29 cellular contexts compared by ENCODE assay signal in genomic region chr2:100241236-100241635, GRCh38.
"Had no signal": no experiment of that assay in that cellular context is flagged by ENCODE, and none has a peak within 500 bp of the region (broad histone marks: within the 10 kb centered on the region; RNA-seq: fewer than 3 reads in every experiment).

No MANE protein-coding gene starts in this region.

- H3K27ac Mint-ChIP-seq: activated CD8-positive, alpha-beta memory T cell treated with anti-CD3 and anti-CD28 coated beads, Interleukin-2, amount 10 ng/mL, durations not matched to agents 7 days and 5 days; activated CD8-positive, alpha-beta T cell treated with anti-CD3 and anti-CD28 coated beads for 36 hours; activated naive CD4-positive, alpha-beta T cell treated with anti-CD3 and anti-CD28 coated beads, Interleukin-2, amount 10 ng/mL, durations not matched to agents 7 days and 5 days; activated naive CD4-positive, alpha-beta T cell treated with anti-CD3 and anti-CD28 coated beads, Interleukin-2, amount 50 U/mL, for 72 hours; activated naive CD8-positive, alpha-beta T cell treated with anti-CD3 and anti-CD28 coated beads, Interleukin-2, amount 10 ng/mL, durations not matched to agents 7 days and 5 days; activated T-cell treated with anti-CD3 and anti-CD28 coated beads, Interleukin-2, amount 50 U/mL, for 24 hours; activated T-cell treated with anti-CD3 and anti-CD28 coated beads, Interleukin-2, amount 50 U/mL, for 72 hours; brain; WTC11 had no signal

- H3K27me3 ChIP-seq: ascending aorta, breast epithelium, heart left ventricle had no signal

- H3K4me3 Mint-ChIP-seq: activated CD8-positive, alpha-beta memory T cell treated with anti-CD3 and anti-CD28 coated beads, Interleukin-2, amount 10 ng/mL, durations not matched to agents 7 days and 5 days; activated CD8-positive, alpha-beta T cell treated with anti-CD3 and anti-CD28 coated beads for 36 hours; activated naive CD4-positive, alpha-beta T cell treated with anti-CD3 and anti-CD28 coated beads, Interleukin-2, amount 10 ng/mL, durations not matched to agents 7 days and 5 days; activated naive CD8-positive, alpha-beta T cell treated with anti-CD3 and anti-CD28 coated beads, Interleukin-2, amount 10 ng/mL, durations not matched to agents 7 days and 5 days; activated T-cell treated with anti-CD3 and anti-CD28 coated beads, Interleukin-2, amount 50 U/mL, for 24 hours; activated T-cell treated with anti-CD3 and anti-CD28 coated beads, Interleukin-2, amount 50 U/mL, for 72 hours; brain; central memory CD8-positive, alpha-beta T cell; WTC11 had no signal

- H3K27me3 Mint-ChIP-seq: activated CD8-positive, alpha-beta memory T cell treated with anti-CD3 and anti-CD28 coated beads, Interleukin-2, amount 10 ng/mL, durations not matched to agents 7 days and 5 days; activated naive CD8-positive, alpha-beta T cell treated with anti-CD3 and anti-CD28 coated beads, Interleukin-2, amount 10 ng/mL, durations not matched to agents 7 days and 5 days had no signal

- H3K9me3 ChIP-seq: ascending aorta, breast epithelium, heart left ventricle had no signal

- H3K27ac ChIP-seq: ascending aorta, breast epithelium, cardiac muscle cell, epithelial cell of prostate, heart left ventricle, VCaP had no signal

- H3K4me1 ChIP-seq: ascending aorta, breast epithelium had no signal

- H3K36me3 ChIP-seq: ascending aorta, breast epithelium, cardiac muscle cell, heart left ventricle had no signal

- H3K9me3 Mint-ChIP-seq: activated CD8-positive, alpha-beta T cell treated with anti-CD3 and anti-CD28 coated beads for 36 hours; activated naive CD4-positive, alpha-beta T cell treated with anti-CD3 and anti-CD28 coated beads, Interleukin-2, amount 10 ng/mL, durations not matched to agents 7 days and 5 days; activated naive CD4-positive, alpha-beta T cell treated with anti-CD3 and anti-CD28 coated beads, Interleukin-2, amount 50 U/mL, for 72 hours; activated naive CD8-positive, alpha-beta T cell treated with anti-CD3 and anti-CD28 coated beads, Interleukin-2, amount 10 ng/mL, durations not matched to agents 7 days and 5 days; activated T-cell treated with anti-CD3 and anti-CD28 coated beads, Interleukin-2, amount 50 U/mL, for 24 hours; activated T-cell treated with anti-CD3 and anti-CD28 coated beads, Interleukin-2, amount 50 U/mL, for 72 hours; central memory CD8-positive, alpha-beta T cell; WTC11 had no signal

- H3K36me3 Mint-ChIP-seq: activated CD8-positive, alpha-beta memory T cell treated with anti-CD3 and anti-CD28 coated beads, Interleukin-2, amount 10 ng/mL, durations not matched to agents 7 days and 5 days; activated naive CD4-positive, alpha-beta T cell treated with anti-CD3 and anti-CD28 coated beads, Interleukin-2, amount 10 ng/mL, durations not matched to agents 7 days and 5 days; activated naive CD4-positive, alpha-beta T cell treated with anti-CD3 and anti-CD28 coated beads, Interleukin-2, amount 50 U/mL, for 72 hours; activated naive CD8-positive, alpha-beta T cell treated with anti-CD3 and anti-CD28 coated beads, Interleukin-2, amount 10 ng/mL, durations not matched to agents 7 days and 5 days; brain; WTC11 had no signal

- H3K4me1 Mint-ChIP-seq: activated CD8-positive, alpha-beta memory T cell treated with anti-CD3 and anti-CD28 coated beads, Interleukin-2, amount 10 ng/mL, durations not matched to agents 7 days and 5 days; activated naive CD4-positive, alpha-beta T cell treated with anti-CD3 and anti-CD28 coated beads, Interleukin-2, amount 10 ng/mL, durations not matched to agents 7 days and 5 days; activated naive CD8-positive, alpha-beta T cell treated with anti-CD3 and anti-CD28 coated beads, Interleukin-2, amount 10 ng/mL, durations not matched to agents 7 days and 5 days; central memory CD8-positive, alpha-beta T cell had no signal

- ATAC-seq: activated CD8-positive, alpha-beta memory T cell treated with anti-CD3 and anti-CD28 coated beads, Interleukin-2, amount 10 ng/mL, durations not matched to agents 7 days and 5 days; activated CD8-positive, alpha-beta T cell treated with anti-CD3 and anti-CD28 coated beads for 36 hours; activated naive CD4-positive, alpha-beta T cell treated with anti-CD3 and anti-CD28 coated beads, Interleukin-2, amount 50 U/mL, for 72 hours; activated T-cell treated with anti-CD3 and anti-CD28 coated beads, Interleukin-2, amount 50 U/mL, for 72 hours; heart left ventricle; WTC11 had no signal

- H3K4me3 ChIP-seq: ascending aorta, breast epithelium, cardiac muscle cell, heart left ventricle had no signal

- DNase-seq: activated CD4-positive, alpha-beta T cell treated with anti-CD3 and anti-CD28 coated beads for 1 hour; activated CD4-positive, alpha-beta T cell treated with anti-CD3 and anti-CD28 coated beads for 48 hours; activated CD4-positive, alpha-beta T cell treated with anti-CD3 and anti-CD28 coated beads, Interleukin-2, amount 50 U/mL, for 1 hour; activated CD4-positive, alpha-beta T cell treated with anti-CD3 and anti-CD28 coated beads, Interleukin-2, amount 50 U/mL, for 48 hours; activated CD8-positive, alpha-beta memory T cell treated with anti-CD3 and anti-CD28 coated beads, Interleukin-2, amount 10 ng/mL, durations not matched to agents 7 days and 5 days; activated CD8-positive, alpha-beta memory T cell treated with anti-CD3 and anti-CD28 coated beads, Interleukin-2, amount 50 U/mL, for 4 hours; activated CD8-positive, alpha-beta T cell treated with anti-CD3 and anti-CD28 coated beads for 36 hours; activated gamma-delta T cell; activated naive CD4-positive, alpha-beta T cell; activated naive CD4-positive, alpha-beta T cell treated with anti-CD3 and anti-CD28 coated beads, Interleukin-2, amount 10 ng/mL, durations not matched to agents 7 days and 5 days; activated naive CD8-positive, alpha-beta T cell treated with anti-CD3 and anti-CD28 coated beads, Interleukin-2, amount 10 ng/mL, durations not matched to agents 7 days and 5 days; activated T-cell treated with anti-CD3 and anti-CD28 coated beads for 4 hours; activated T-cell treated with anti-CD3 and anti-CD28 coated beads, Interleukin-2, amount 50 U/mL, for 24 hours; activated T-cell treated with anti-CD3 and anti-CD28 coated beads, Interleukin-2, amount 50 U/mL, for 72 hours; cortex of kidney; effector CD8-positive, alpha-beta T cell; foreskin fibroblast; glutamatergic neuron; heart left ventricle; T-helper 2 cell had no signal
